Comparison of ENCODE assay signal across 1 cellular context in the genomic region with DNA sequence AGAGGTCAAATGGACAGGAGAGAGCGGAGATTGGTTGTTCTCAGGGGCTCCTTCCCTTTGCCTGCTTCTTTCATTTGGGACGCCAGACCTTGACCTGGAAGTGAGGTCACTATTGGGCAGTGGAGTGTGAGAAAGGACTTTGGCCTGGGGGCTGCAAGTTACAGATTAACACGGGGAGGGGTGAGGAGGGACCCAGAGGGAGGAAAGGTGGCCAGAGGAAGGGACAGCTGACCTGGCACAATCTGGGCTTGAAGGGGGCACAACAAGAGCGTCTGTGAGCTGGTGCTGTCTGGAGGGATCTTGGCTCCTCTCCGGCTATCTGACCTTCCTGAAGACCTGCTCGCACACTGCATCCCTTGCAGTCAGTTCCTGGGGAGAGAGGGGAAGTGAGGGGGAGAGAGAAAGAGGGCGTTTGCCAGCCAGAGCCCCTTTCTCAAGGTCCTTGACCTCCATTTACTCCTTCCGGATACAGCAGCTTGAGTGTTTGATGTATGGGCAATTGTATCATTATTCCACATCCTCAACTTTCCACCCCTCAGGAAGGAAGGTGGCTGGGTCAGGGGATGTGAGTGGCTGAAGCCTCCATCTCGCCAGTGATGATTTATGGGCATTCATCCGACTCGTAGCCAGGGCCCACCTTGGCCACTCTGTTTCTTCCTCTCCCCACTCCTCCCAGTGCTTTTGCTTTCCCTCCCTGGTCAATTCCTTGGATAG.
TF ChIP-seq lines count a peak whose summit lies in the region.

No MANE protein-coding gene starts in this region.

TF ChIP-seq in HepG2, 621 proteins besides CTCF, POLR2A, EP300 and RAD21 (continued from another document and continues in another):
- TF ChIP-seq TRIM22 (IDR thresholded peaks at IDR 0.05): no peak
- no peak for TF ChIP-seq YEATS4 (CRISPR knock-in tag; IDR thresholded peaks at IDR 0.05; ENCODE audit: borderline replicate concordance)
- no peak for TF ChIP-seq ZNF430 (CRISPR knock-in tag; IDR thresholded peaks at IDR 0.05)
- peak; percentile 45 for TF ChIP-seq SKI (IDR thresholded peaks at IDR 0.05; ENCODE audit: partially characterized antibody)
- no peak for TF ChIP-seq THAP11 (CRISPR knock-in tag; IDR thresholded peaks at IDR 0.05)
- no peak for TF ChIP-seq SIN3A (IDR thresholded peaks at IDR 0.05; ENCODE audit: borderline replicate concordance, low read depth, low read length)
- no peak for TF ChIP-seq ZSCAN12 (CRISPR knock-in tag; IDR thresholded peaks at IDR 0.05)
- peak; percentile 38; the same call in 1 of the 2 replicates for TF ChIP-seq FOXP4 (CRISPR knock-in tag; IDR thresholded peaks at IDR 0.05)
- TF ChIP-seq RFXANK (CRISPR knock-in tag; IDR thresholded peaks at IDR 0.05): no peak
- TF ChIP-seq KDM3A (CRISPR knock-in tag; IDR thresholded peaks at IDR 0.05; ENCODE audit: low read depth): no peak
- TF ChIP-seq NR2F1 (CRISPR knock-in tag; IDR thresholded peaks at IDR 0.05): peak; percentile 91 to 97
- no peak for TF ChIP-seq ZNF629 (CRISPR knock-in tag; conservative IDR thresholded peaks at IDR 0.05)
- no peak for TF ChIP-seq NFE2 (CRISPR knock-in tag; IDR thresholded peaks at IDR 0.05)
- TF ChIP-seq ZNF253 (CRISPR knock-in tag; IDR thresholded peaks at IDR 0.05; ENCODE audit: borderline replicate concordance): no peak
- no peak for TF ChIP-seq HNRNPK (IDR thresholded peaks at IDR 0.05; ENCODE audit: low read depth, low read length, poor library complexity, severe bottlenecking)
- no peak for TF ChIP-seq ZNF343 (CRISPR knock-in tag; IDR thresholded peaks at IDR 0.05)
- no peak for TF ChIP-seq TBL1XR1 (IDR thresholded peaks at IDR 0.05; ENCODE audit: borderline replicate concordance, low read length, partially characterized antibody)
- TF ChIP-seq PRPF4 (IDR thresholded peaks at IDR 0.05; ENCODE audit: low read depth, low read length, poor library complexity, severe bottlenecking): no peak
- TF ChIP-seq CREB1 (IDR thresholded peaks at IDR 0.05): no peak
- peak; percentile 73 for TF ChIP-seq CREB1 (CRISPR knock-in tag; IDR thresholded peaks at IDR 0.05)
- TF ChIP-seq SNAI1 (CRISPR knock-in tag; IDR thresholded peaks at IDR 0.05; ENCODE audit: borderline replicate concordance): no peak
- no peak for TF ChIP-seq ZNF224 (CRISPR knock-in tag; IDR thresholded peaks at IDR 0.05)
- TF ChIP-seq CSRNP2 (CRISPR knock-in tag; conservative IDR thresholded peaks at IDR 0.05; ENCODE audit: low read depth): no peak
- TF ChIP-seq ZNF546 (CRISPR knock-in tag; conservative IDR thresholded peaks at IDR 0.05): no peak
- TF ChIP-seq ZNF580 (CRISPR knock-in tag; IDR thresholded peaks at IDR 0.05; ENCODE audit: borderline replicate concordance, low read depth): peak; percentile 44; the same call in 1 of the 2 replicates
- no peak for TF ChIP-seq RNF2 (conservative IDR thresholded peaks at IDR 0.05; ENCODE audit: low read depth)
- TF ChIP-seq LBX2 (CRISPR knock-in tag; IDR thresholded peaks at IDR 0.05; ENCODE audit: borderline replicate concordance): no peak
- TF ChIP-seq DBP (CRISPR knock-in tag; IDR thresholded peaks at IDR 0.05; ENCODE audit: not compliant biosample characterization): no peak
- TF ChIP-seq ZNF33B (CRISPR knock-in tag; IDR thresholded peaks at IDR 0.05): no peak
- no peak for TF ChIP-seq XRCC5 (optimal IDR thresholded peaks at IDR 0.05; ENCODE audit: low read length)
- TF ChIP-seq, protein P1, sequence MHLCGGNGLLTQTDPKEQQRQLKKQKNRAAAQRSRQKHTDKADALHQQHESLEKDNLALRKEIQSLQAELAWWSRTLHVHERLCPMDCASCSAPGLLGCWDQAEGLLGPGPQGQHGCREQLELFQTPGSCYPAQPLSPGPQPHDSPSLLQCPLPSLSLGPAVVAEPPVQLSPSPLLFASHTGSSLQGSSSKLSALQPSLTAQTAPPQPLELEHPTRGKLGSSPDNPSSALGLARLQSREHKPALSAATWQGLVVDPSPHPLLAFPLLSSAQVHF (CRISPR knock-in tag; IDR thresholded peaks at IDR 0.05): no peak
- no peak for TF ChIP-seq NBN (conservative IDR thresholded peaks at IDR 0.05)
- TF ChIP-seq, protein P2, sequence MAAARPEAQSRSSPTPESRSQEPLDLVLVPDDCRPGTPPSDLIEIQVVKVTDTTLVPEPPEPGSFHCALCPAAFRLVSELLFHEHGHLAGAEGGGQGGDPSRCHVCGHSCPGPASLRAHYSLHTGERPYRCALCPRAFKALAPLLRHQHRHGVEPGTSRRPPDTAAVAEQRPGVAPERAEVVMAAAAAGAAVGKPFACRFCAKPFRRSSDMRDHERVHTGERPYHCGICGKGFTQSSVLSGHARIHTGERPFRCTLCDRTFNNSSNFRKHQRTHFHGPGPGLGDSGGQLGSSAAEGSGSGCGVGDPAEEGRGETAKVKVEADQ (CRISPR knock-in tag; IDR thresholded peaks at IDR 0.05; ENCODE audit: borderline replicate concordance): no peak
- no peak for TF ChIP-seq TRAFD1 (CRISPR knock-in tag; IDR thresholded peaks at IDR 0.05; ENCODE audit: borderline replicate concordance)
- TF ChIP-seq AFF4 (CRISPR knock-in tag; IDR thresholded peaks at IDR 0.05): no peak
- no peak for TF ChIP-seq RORA (CRISPR knock-in tag; IDR thresholded peaks at IDR 0.05)
- TF ChIP-seq ZFAT (CRISPR knock-in tag; conservative IDR thresholded peaks at IDR 0.05): no peak
- TF ChIP-seq KAT7 (CRISPR knock-in tag; IDR thresholded peaks at IDR 0.05; ENCODE audit: borderline replicate concordance): 0 out of 2 replicates have a peak, but pooled peaks have one; percentile 46
- no peak for TF ChIP-seq RAD51 (IDR thresholded peaks at IDR 0.05; ENCODE audit: borderline replicate concordance)
- TF ChIP-seq SYNCRIP (IDR thresholded peaks at IDR 0.05; ENCODE audit: insufficient read depth, low read depth, low read length): no peak
- TF ChIP-seq LCORL (IDR thresholded peaks at IDR 0.05): peak; percentile 65; the same call in 1 of the 2 replicates
- TF ChIP-seq LCORL (CRISPR knock-in tag; IDR thresholded peaks at IDR 0.05): peak; percentile 79
- no peak for TF ChIP-seq ZNF460 (CRISPR knock-in tag; IDR thresholded peaks at IDR 0.05; ENCODE audit: borderline replicate concordance)
- TF ChIP-seq IKZF4 (CRISPR knock-in tag; IDR thresholded peaks at IDR 0.05; ENCODE audit: borderline replicate concordance, low read depth, not compliant biosample characterization): no peak
- TF ChIP-seq PHB2 (IDR thresholded peaks at IDR 0.05; ENCODE audit: partially characterized antibody): no peak
- peak; percentile 76 for TF ChIP-seq SALL1 (CRISPR knock-in tag; IDR thresholded peaks at IDR 0.05)
- TF ChIP-seq ZNF619 (CRISPR knock-in tag; IDR thresholded peaks at IDR 0.05): no peak
- no peak for TF ChIP-seq RFXAP (CRISPR knock-in tag; IDR thresholded peaks at IDR 0.05; ENCODE audit: borderline replicate concordance)
- no peak for TF ChIP-seq ZBTB39 (CRISPR knock-in tag; IDR thresholded peaks at IDR 0.05)
- no peak for TF ChIP-seq DNMT1 (CRISPR knock-in tag; IDR thresholded peaks at IDR 0.05)
- TF ChIP-seq ZBTB7B (CRISPR knock-in tag; IDR thresholded peaks at IDR 0.05): peak; percentile 92
